ENCODE assay signal across 24 cellular contexts in the genomic region with DNA sequence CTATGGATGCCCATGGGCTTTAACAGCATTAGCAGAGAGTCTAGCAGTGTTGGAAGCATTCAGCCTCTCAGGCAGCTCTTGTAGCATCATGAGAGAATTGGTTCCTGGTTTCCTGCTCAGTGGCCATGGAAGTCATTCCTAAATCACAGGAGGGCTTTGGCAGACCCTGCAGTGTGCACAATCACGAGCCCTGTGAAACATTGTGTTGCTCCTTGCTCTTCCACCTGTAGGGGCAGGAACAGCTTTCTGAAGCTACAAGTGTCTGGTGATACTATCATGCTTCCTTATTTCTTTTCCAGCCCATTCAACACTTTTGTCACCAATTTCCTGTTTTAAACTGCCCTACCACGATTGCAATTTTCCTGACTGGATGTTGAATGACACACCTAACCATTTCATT.
"Had no signal": no experiment of that assay in that cellular context is flagged by ENCODE, and none has a peak within 500 bp of the region (broad histone marks: within the 10 kb centered on the region; RNA-seq: fewer than 3 reads in every experiment).

No MANE protein-coding gene starts in this region.

- H3K27ac Mint-ChIP-seq: memory B cell; nephron; progenitor cell of endocrine pancreas; stimulated activated naive B cell treated with anti-CD40 and anti-IgM and Interleukin-4, amounts not matched to agents 10 μg/mL and 1 μg/mL and 100 μg/mL, for 72 hours had no signal

- H3K4me3 Mint-ChIP-seq: memory B cell; naive thymus-derived CD8-positive, alpha-beta T cell; nephron; neural crest cell; stimulated activated naive B cell treated with anti-CD40 and anti-IgM and Interleukin-4, amounts not matched to agents 10 μg/mL and 1 μg/mL and 100 μg/mL, for 72 hours had no signal

- H3K4me1 Mint-ChIP-seq: memory B cell; naive thymus-derived CD8-positive, alpha-beta T cell; stimulated activated naive B cell treated with anti-CD40 and anti-IgM and Interleukin-4, amounts not matched to agents 10 μg/mL and 1 μg/mL and 100 μg/mL, for 72 hours had no signal

- H3K4me1 ChIP-seq: left ventricle myocardium inferior, right atrium auricular region, right lobe of liver, stomach, testis, thyroid gland, transverse colon, upper lobe of left lung, vagina had no signal

- H3K9me3 ChIP-seq: ovary, right lobe of liver, testis, thyroid gland, upper lobe of left lung, vagina had no signal

- H3K4me3 ChIP-seq: left ventricle myocardium inferior, lung, ovary, right atrium auricular region, right lobe of liver, stomach, testis, thyroid gland, transverse colon, upper lobe of left lung, vagina had no signal

- H3K36me3 ChIP-seq: left ventricle myocardium inferior, ovary, right atrium auricular region, right lobe of liver, stomach, thyroid gland, transverse colon, upper lobe of left lung, vagina had no signal

- H3K27ac ChIP-seq: left ventricle myocardium inferior, ovary, right atrium auricular region, right lobe of liver, stomach, testis, thyroid gland, transverse colon, upper lobe of left lung, vagina had no signal

- ATAC-seq: naive thymus-derived CD8-positive, alpha-beta T cell; right lobe of liver; stimulated activated naive B cell treated with anti-CD40 and anti-IgM and Interleukin-4, amounts not matched to agents 10 μg/mL and 1 μg/mL and 100 μg/mL, for 72 hours; stimulated activated naive CD8-positive, alpha-beta T cell treated with anti-CD3 and anti-CD28 coated beads, Interleukin-15, Interleukin-2, amounts not matched to agents 100 U/mL and 50 U/mL, for 24 hours had no signal

- H3K36me3 Mint-ChIP-seq: memory B cell; stimulated activated naive B cell treated with anti-CD40 and anti-IgM and Interleukin-4, amounts not matched to agents 10 μg/mL and 1 μg/mL and 100 μg/mL, for 72 hours had no signal

- H3K27me3 Mint-ChIP-seq: memory B cell; progenitor cell of endocrine pancreas; stimulated activated naive B cell treated with anti-CD40 and anti-IgM and Interleukin-4, amounts not matched to agents 10 μg/mL and 1 μg/mL and 100 μg/mL, for 72 hours had no signal

- H3K27me3 ChIP-seq: ovary, right atrium auricular region, right lobe of liver, stomach, testis, thyroid gland, transverse colon, upper lobe of left lung, vagina had no signal

- DNase-seq: hypothalamus; islet precursor cell; left ventricle myocardium inferior; naive thymus-derived CD8-positive, alpha-beta T cell; ovary; right lobe of liver; stimulated activated CD4-positive, alpha-beta T cell treated with anti-CD3 and anti-CD28 coated beads, Interleukin-12 subunit alpha, Interleukin-12 subunit beta, amount 100 ng/mL, for 4 hours; stimulated activated CD4-positive, alpha-beta T cell treated with anti-CD3 and anti-CD28 coated beads, Interleukin-15, amount 100 ng/mL, for 24 hours; stimulated activated CD4-positive, alpha-beta T cell treated with anti-CD3 and anti-CD28 coated beads, Interleukin-2, amount 100 ng/mL, for 24 hours; stimulated activated CD4-positive, alpha-beta T cell treated with anti-CD3 and anti-CD28 coated beads, Interleukin-4, amount 100 ng/mL, for 1 hour; stimulated activated naive B cell treated with anti-CD40 and anti-IgM and Interleukin-4, amounts not matched to agents 10 μg/mL and 1 μg/mL and 100 μg/mL, for 72 hours; stimulated activated naive CD8-positive, alpha-beta T cell treated with anti-CD3 and anti-CD28 coated beads, Interleukin-15, Interleukin-2, amounts not matched to agents 100 U/mL and 50 U/mL, for 24 hours; stomach; testis; thyroid gland; transverse colon; upper lobe of left lung had no signal
